In the genomic region with DNA sequence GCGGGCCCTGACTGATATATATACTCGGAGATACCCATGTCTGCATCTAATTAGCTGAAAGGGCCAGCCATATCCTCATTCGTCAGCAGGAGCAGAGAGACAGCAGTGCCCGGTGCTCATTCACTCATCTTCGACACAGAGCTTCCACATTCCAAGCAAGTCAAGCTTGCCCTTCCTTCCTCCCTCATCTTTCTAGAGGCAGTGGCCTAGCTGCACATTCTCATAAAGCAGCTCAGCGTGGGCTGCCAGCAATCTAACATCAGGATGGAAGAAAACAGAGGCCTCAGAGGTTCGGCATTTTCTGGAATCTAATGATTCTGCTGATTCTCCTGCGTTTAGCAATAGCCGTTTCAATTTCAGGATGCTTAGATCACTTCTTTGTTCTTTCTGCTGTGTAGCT, we compare ENCODE assay signal across 13 cellular contexts.
DNase-seq lines count a peak whose midpoint lies in the region; ATAC-seq and TF ChIP-seq lines count a peak whose summit lies in the region.
"Had no signal": no experiment of that assay in that cellular context is flagged by ENCODE, and none has a peak within 500 bp of the region (broad histone marks: within the 10 kb centered on the region; RNA-seq: fewer than 3 reads in every experiment).

No MANE protein-coding gene starts in this region.

- H3K9me3 ChIP-seq in adipocyte (ENCODE audit: control insufficient read depth, low read length) (no peaks in the 10 kb centered on the region), gastroesophageal sphincter (no peaks in the 10 kb centered on the region), prostate gland (no peaks in the 10 kb centered on the region)

- H3K4me3 ChIP-seq in adipocyte (ENCODE audit: low read length) = peak overlapping the region; percentile 5
- H3K4me3 ChIP-seq in gastroesophageal sphincter = no peak overlapping the region
- H3K4me3 ChIP-seq in prostate gland = no peak overlapping the region

- 43 to 52% methylated on average over 4 to 8 of the region's 9 CpGs for WGBS in gastroesophageal sphincter (ENCODE audit: low coverage in 1 of 2), 2 donors
- 43% methylated on average over 9 of the region's 9 CpGs for WGBS in prostate gland

- DNase-seq in AG20443 (ENCODE audit: low spot score) (peak; percentile 81), adipocyte (ENCODE audit: low read depth) (peak; percentile 84), prostate gland (ENCODE audit: low spot score) (no peak), UCSD-AML1 (lab: John Stamatoyannopoulos, UW; ENCODE audit: unreplicated experiment) (no peak), OCI-M1 (lab: John Stamatoyannopoulos, UW) (no peak), NCI-H128 (lab: John Stamatoyannopoulos, UW; ENCODE audit: unreplicated experiment) (no peak)
- DNase-seq: activated CD4-positive, CD25-positive, alpha-beta regulatory T cell; activated naive CD4-positive, alpha-beta T cell treated with anti-CD3 and anti-CD28 coated beads, Interleukin-2, amount 50 U/mL, for 16 hours; CD8-positive, alpha-beta memory T cell; foreskin keratinocyte; NCI-H1048 had no signal

- H3K27ac ChIP-seq in gastroesophageal sphincter (peak overlapping the region in 3 of 4 donors; percentile 61 to 69 (median 61)), prostate gland (peak overlapping the region; percentile 73 to 75)
- H3K27ac ChIP-seq: foreskin keratinocyte had no signal

- H3K9ac ChIP-seq in adipocyte (ENCODE audit: low read length) = peak overlapping the region; percentile 59

- ATAC-seq in gastroesophageal sphincter = no peak
- ATAC-seq in HG03460 (IDR thresholded peaks at IDR 0.05; ENCODE audit: unreplicated experiment) = no peak
- ATAC-seq: foreskin keratinocyte had no signal

- H3K36me3 ChIP-seq in adipocyte (ENCODE audit: control insufficient read depth, insufficient read depth, low read length, severe bottlenecking) (no peaks in the 10 kb centered on the region), gastroesophageal sphincter (no peaks in the 10 kb centered on the region), prostate gland (no peaks in the 10 kb centered on the region)

- no peak for TF ChIP-seq CTCF in gastroesophageal sphincter (IDR thresholded peaks at IDR 0.05)
- no peak for TF ChIP-seq CTCF in prostate gland (IDR thresholded peaks at IDR 0.05)

- H3K27me3 ChIP-seq in adipocyte (replicated peaks; ENCODE audit: control insufficient read depth, insufficient read depth, low read length) = no peaks in the 10 kb centered on the region
- no peaks in the 10 kb centered on the region for H3K27me3 ChIP-seq in gastroesophageal sphincter
- no peaks in the 10 kb centered on the region for H3K27me3 ChIP-seq in prostate gland (replicated peaks; ENCODE audit: insufficient read depth)
- H3K27me3 ChIP-seq: foreskin keratinocyte had no signal

- H3K4me1 ChIP-seq in adipocyte (ENCODE audit: control insufficient read depth, insufficient read depth, low read length) (peaks cover 59% of the 10 kb centered on the region), gastroesophageal sphincter (peaks cover 12 to 90% (median 31%) of the 10 kb centered on the region in 3 donors), prostate gland (replicated peaks) (peaks cover 14% of the 10 kb centered on the region)
- H3K4me1 ChIP-seq: foreskin keratinocyte had no signal

- no peak for TF ChIP-seq POLR2A in gastroesophageal sphincter (IDR thresholded peaks at IDR 0.05)
- no peak for TF ChIP-seq POLR2A in prostate gland (IDR thresholded peaks at IDR 0.05)

- intact Hi-C loops in prostate gland (cut with DNase I) = no loop called here

- TF ChIP-seq EP300 in gastroesophageal sphincter (IDR thresholded peaks at IDR 0.05) = no peak

Comparison
In these comparisons a context has a peak if more than half of its experiments do, and no peak if none do; other contexts are left out.
1. DNase-seq: peak in AG20443 (single experiment) and adipocyte (single experiment); none in prostate gland (single experiment), UCSD-AML1 (single experiment), OCI-M1 (single experiment) and NCI-H128 (single experiment).